ENCODE assay signal across 20 cellular contexts in the genomic region with DNA sequence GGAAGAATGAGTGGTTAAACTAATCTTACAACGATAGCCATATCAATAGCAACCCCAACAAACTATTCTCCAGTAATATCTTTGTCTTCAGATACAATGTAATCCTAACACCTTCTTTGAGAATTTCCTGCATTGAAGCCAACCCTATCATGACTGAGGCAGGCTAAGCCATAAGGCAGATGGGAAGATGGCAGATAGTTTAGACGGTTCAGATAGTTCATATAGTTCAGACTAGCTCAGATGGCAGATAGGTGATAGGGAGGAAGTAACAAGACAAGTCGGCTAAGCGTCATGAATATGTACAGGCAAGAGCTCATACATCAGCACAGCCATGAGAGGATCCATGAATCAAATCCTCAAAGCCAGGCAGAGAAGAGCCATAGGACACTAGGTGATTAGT. TPM values are rescaled to one million over a fixed set of nuclear protein-coding genes. Genes with fewer than 3 reads are reported as not detected.
"Had no signal": no experiment of that assay in that cellular context is flagged by ENCODE, and none has a peak within 500 bp of the region (broad histone marks: within the 10 kb centered on the region; RNA-seq: fewer than 3 reads in every experiment).

No MANE protein-coding gene starts in this region.

- H3K4me3 ChIP-seq: coronary artery, gastrocnemius medialis, heart right ventricle, psoas muscle, right lobe of liver, spleen, thoracic aorta, transverse colon had no signal

- H3K9me3 ChIP-seq: gastrocnemius medialis, heart right ventricle, neutrophil, psoas muscle, right lobe of liver, spleen, thoracic aorta, transverse colon had no signal

- H3K27ac ChIP-seq: coronary artery, neutrophil, psoas muscle, right lobe of liver, spleen, thoracic aorta, transverse colon had no signal

- ATAC-seq: gastrocnemius medialis; heart right ventricle; left lobe of liver; naive thymus-derived CD4-positive, alpha-beta T cell; psoas muscle; right lobe of liver; stimulated activated naive B cell treated with anti-CD40 and anti-IgM and Interleukin-4, amounts not matched to agents 10 μg/mL and 1 μg/mL and 100 μg/mL, for 72 hours; stimulated activated naive CD8-positive, alpha-beta T cell treated with anti-CD3 and anti-CD28 coated beads, Interleukin-15, amount 100 ng/mL, for 72 hours had no signal

- H3K4me3 Mint-ChIP-seq: naive thymus-derived CD4-positive, alpha-beta T cell; stimulated activated naive B cell treated with anti-CD40 and anti-IgM and Interleukin-4, amounts not matched to agents 10 μg/mL and 1 μg/mL and 100 μg/mL, for 72 hours; stimulated activated naive CD8-positive, alpha-beta T cell treated with anti-CD3 and anti-CD28 coated beads, Interleukin-15, amount 100 ng/mL, for 72 hours had no signal

- H3K4me1 ChIP-seq: right lobe of liver, spleen, transverse colon had no signal

- H3K27me3 Mint-ChIP-seq: stimulated activated naive B cell treated with anti-CD40 and anti-IgM and Interleukin-4, amounts not matched to agents 10 μg/mL and 1 μg/mL and 100 μg/mL, for 72 hours; stimulated activated naive CD8-positive, alpha-beta T cell treated with anti-CD3 and anti-CD28 coated beads, Interleukin-15, amount 100 ng/mL, for 72 hours had no signal

- H3K4me1 Mint-ChIP-seq: stimulated activated naive B cell treated with anti-CD40 and anti-IgM and Interleukin-4, amounts not matched to agents 10 μg/mL and 1 μg/mL and 100 μg/mL, for 72 hours; stimulated activated naive CD8-positive, alpha-beta T cell treated with anti-CD3 and anti-CD28 coated beads, Interleukin-15, amount 100 ng/mL, for 72 hours had no signal

- H3K9me3 Mint-ChIP-seq: stimulated activated naive B cell treated with anti-CD40 and anti-IgM and Interleukin-4, amounts not matched to agents 10 μg/mL and 1 μg/mL and 100 μg/mL, for 72 hours; stimulated activated naive CD8-positive, alpha-beta T cell treated with anti-CD3 and anti-CD28 coated beads, Interleukin-15, amount 100 ng/mL, for 72 hours had no signal

- H3K27ac Mint-ChIP-seq: naive thymus-derived CD4-positive, alpha-beta T cell; stimulated activated naive B cell treated with anti-CD40 and anti-IgM and Interleukin-4, amounts not matched to agents 10 μg/mL and 1 μg/mL and 100 μg/mL, for 72 hours; stimulated activated naive CD8-positive, alpha-beta T cell treated with anti-CD3 and anti-CD28 coated beads, Interleukin-15, amount 100 ng/mL, for 72 hours had no signal

- H3K36me3 Mint-ChIP-seq: naive thymus-derived CD4-positive, alpha-beta T cell; stimulated activated naive B cell treated with anti-CD40 and anti-IgM and Interleukin-4, amounts not matched to agents 10 μg/mL and 1 μg/mL and 100 μg/mL, for 72 hours had no signal

- DNase-seq: effector CD4-positive, alpha-beta T cell; gastrocnemius medialis; heart right ventricle; islet precursor cell; mammary epithelial cell; naive thymus-derived CD4-positive, alpha-beta T cell; psoas muscle; retina; right lobe of liver; spleen; stimulated activated CD4-positive, alpha-beta T cell treated with anti-CD3 and anti-CD28 coated beads, Interleukin-15, amount 100 ng/mL, for 24 hours; stimulated activated CD4-positive, alpha-beta T cell treated with anti-CD3 and anti-CD28 coated beads, Interleukin-1b, Interleukin-23, amount 100 ng/mL, for 48 hours; stimulated activated CD4-positive, alpha-beta T cell treated with anti-CD3 and anti-CD28 coated beads, Interleukin-4, amount 100 ng/mL, for 24 hours; stimulated activated naive B cell treated with anti-CD40 and anti-IgM and Interleukin-4, amounts not matched to agents 10 μg/mL and 1 μg/mL and 100 μg/mL, for 72 hours; stimulated activated naive CD8-positive, alpha-beta T cell treated with anti-CD3 and anti-CD28 coated beads, Interleukin-15, amount 100 ng/mL, for 72 hours; transverse colon had no signal

- H3K36me3 ChIP-seq: gastrocnemius medialis, heart right ventricle, neutrophil, right lobe of liver, spleen, thoracic aorta, transverse colon had no signal

- H3K27me3 ChIP-seq: gastrocnemius medialis, right lobe of liver, transverse colon had no signal

RNA-seq across cellular contexts. Expression of gene BEND6, which starts 39.1 kb away (rescaled TPM):
- total RNA-seq: left lobe of liver, right lobe of liver had no signal
